Comparison of ENCODE assay signal across 25 cellular contexts in genomic region chr10:16848562-16849154, GRCh38. TPM values are rescaled to one million over a fixed set of nuclear protein-coding genes. Genes with fewer than 3 reads are reported as not detected.
A peak's percentile ranks its signal among the peaks of the same experiment; 100 is the strongest.
DNase-seq lines count a peak whose midpoint lies in the region; ATAC-seq, FAIRE-seq and TF ChIP-seq lines count a peak whose summit lies in the region.
"Had no signal": no experiment of that assay in that cellular context is flagged by ENCODE, and none has a peak within 500 bp of the region (broad histone marks: within the 10 kb centered on the region; RNA-seq: fewer than 3 reads in every experiment).

No MANE protein-coding gene starts in this region.

- H3K27ac Mint-ChIP-seq in neural crest cell (ENCODE audit: unreplicated experiment), result peak overlapping the region; percentile 2
- H3K27ac Mint-ChIP-seq: activated naive CD4-positive, alpha-beta T cell treated with anti-CD3 and anti-CD28 coated beads, Interleukin-2, amount 50 U/mL, for 24 hours; H9; naive thymus-derived CD4-positive, alpha-beta T cell; type B pancreatic cell had no signal

- FAIRE-seq in H1 (lab: Jason Lieb, UNC), result no peak
- FAIRE-seq: pancreas had no signal

- H2BK20ac ChIP-seq in H1 (ENCODE audit: low read length), result no peak overlapping the region

- H3K4me3 ChIP-seq in H1 (ENCODE audit: extremely low read depth in 1 of 4, insufficient read depth in 2 of 4, low read depth in 3 of 4, low read length in 4 of 4) (no peak overlapping the region), H7 (ENCODE audit: insufficient read depth, low read depth, low read length) (no peak overlapping the region)
- H3K4me3 ChIP-seq: BLaER1 treated with 17β-estradiol and CSF1 and Interleukin-3, amounts not matched to agents 10 nM and 100 nM; esophagus muscularis mucosa; pancreas; right atrium auricular region had no signal

- DNase-seq in ELF-1 (ENCODE audit: low read depth, low spot score), result peak; percentile 4
- no peak for DNase-seq in RWPE1 (ENCODE audit: low spot score)
- DNase-seq in H1 (ENCODE audit: low read depth in 1 of 2, low spot score in 2 of 2), result no peak
- no peak for DNase-seq in neural crest cell (ENCODE audit: low read depth, low spot score)
- DNase-seq in C1 segment of cervical spinal cord (lab: John Stamatoyannopoulos, UW), result no peak
- no peak for DNase-seq in GM10248 (ENCODE audit: extremely low spot score)
- no peak for DNase-seq in H7
- DNase-seq: ACHN; activated CD4-positive, alpha-beta T cell treated with anti-CD3 and anti-CD28 coated beads for 48 hours; Calu3; effector CD4-positive, alpha-beta T cell; glutamatergic neuron; H9; naive thymus-derived CD4-positive, alpha-beta T cell; NCI-H82; pancreas; SHP77; stimulated activated CD4-positive, alpha-beta T cell treated with anti-CD3 and anti-CD28 coated beads, Interleukin-15, amount 100 ng/mL, for 24 hours; stimulated activated CD8-positive, alpha-beta memory T cell treated with anti-CD3 and anti-CD28 coated beads, Interleukin-4, amount 100 ng/mL, for 48 hours had no signal

- H3K4ac ChIP-seq in H1 (replicated peaks; ENCODE audit: insufficient read length, low read depth, low read length), result no peak overlapping the region

- no peak overlapping the region for H2BK5ac ChIP-seq in H1 (ENCODE audit: low read depth, low read length)

- H2AFZ ChIP-seq in H1 (ENCODE audit: low read length), result 0 out of 2 replicates have a peak overlapping the region, but pooled peaks have one; percentile 12

- no peak overlapping the region for H3K4me3 Mint-ChIP-seq in neural crest cell
- H3K4me3 Mint-ChIP-seq: activated naive CD4-positive, alpha-beta T cell treated with anti-CD3 and anti-CD28 coated beads, Interleukin-2, amount 50 U/mL, for 24 hours; H9; naive thymus-derived CD4-positive, alpha-beta T cell; type B pancreatic cell had no signal

- H3K27me3 Mint-ChIP-seq in neural crest cell (ENCODE audit: low read depth), result no peaks in the 10 kb centered on the region
- H3K27me3 Mint-ChIP-seq: activated naive CD4-positive, alpha-beta T cell treated with anti-CD3 and anti-CD28 coated beads, Interleukin-2, amount 50 U/mL, for 24 hours had no signal

- H2BK15ac ChIP-seq in H1 (ENCODE audit: low read length), result no peak overlapping the region

- CTCF ChIA-PET in RWPE1 (lab: Yijun Ruan, JAX), result interaction anchor here (0.9 to 1.4 kb wide), 2 partner anchors 373 to 410 kb away, joined by 3 to 5 read pairs; no protein-coding TSS in a partner anchor
- CTCF ChIA-PET in H1 (lab: Charles Lee; ENCODE audit: partially characterized antibody), result interaction anchor here (0.6 to 2.3 kb wide), 3 partner anchors 9 to 421 kb away, joined by 3 to 9 read pairs (median 3); no protein-coding TSS in a partner anchor
- CTCF ChIA-PET in GM10248 (lab: Yijun Ruan, JAX), result interaction anchor here (1.1 to 1.5 kb wide), 3 partner anchors 22 to 581 kb away, joined by 3 to 5 read pairs (median 3); no protein-coding TSS in a partner anchor

- no peaks in the 10 kb centered on the region for H4K20me1 ChIP-seq in H1 (replicated peaks in 1 of 2; ENCODE audit: control insufficient read depth in 1 of 2, insufficient read depth in 2 of 2, low read length in 2 of 2)
- H4K20me1 ChIP-seq: BLaER1 treated with 17β-estradiol and CSF1 and Interleukin-3, amounts not matched to agents 10 nM and 100 nM had no signal

- peaks cover 12% of the 10 kb centered on the region for H3K4me1 Mint-ChIP-seq in neural crest cell
- H3K4me1 Mint-ChIP-seq: activated naive CD4-positive, alpha-beta T cell treated with anti-CD3 and anti-CD28 coated beads, Interleukin-2, amount 50 U/mL, for 24 hours had no signal

- TF ChIP-seq POLR2A in H1 (IDR thresholded peaks at IDR 0.05; ENCODE audit: control extremely low read depth in 1 of 2, low read depth in 2 of 2, low read length in 2 of 2), result no peak

- TF ChIP-seq CTCF in RWPE1 (conservative IDR thresholded peaks at IDR 0.05; ENCODE audit: low read depth) (no peak), H1 (IDR thresholded peaks at IDR 0.05; ENCODE audit: control extremely low read depth in 1 of 3, insufficient read depth in 1 of 3, low read depth in 1 of 3, low read length in 3 of 3) (no peak), neural crest cell (conservative IDR thresholded peaks at IDR 0.05) (no peak), GM10248 (IDR thresholded peaks at IDR 0.05; ENCODE audit: control extremely low read depth, extremely low read depth, low read depth, missing control alignments) (no peak)

- POLR2A ChIA-PET in RWPE1 (lab: Yijun Ruan, JAX; ENCODE audit: low non-redundant PET), result interaction anchor here (0.6 kb wide), 1 partner anchor 371 kb away, joined by 9 read pairs; no protein-coding TSS in a partner anchor
- POLR2A ChIA-PET in H1 (lab: Charles Lee; ENCODE audit: partially characterized antibody), result no interaction called here
- POLR2A ChIA-PET in GM10248 (lab: Yijun Ruan, JAX), result no interaction called here

- H3K27ac ChIP-seq in RWPE1 (peak overlapping the region; percentile 62), H1 (ENCODE audit: low read depth, low read length) (no peak overlapping the region)
- H3K27ac ChIP-seq: BLaER1 treated with 17β-estradiol and CSF1 and Interleukin-3, amounts not matched to agents 10 nM and 100 nM; esophagus muscularis mucosa; pancreas; right atrium auricular region had no signal

- H4K91ac ChIP-seq in H1 (replicated peaks; ENCODE audit: insufficient read length, low read length), result no peak overlapping the region

- no peaks in the 10 kb centered on the region for H3K9me3 ChIP-seq in H1 (ENCODE audit: insufficient read depth in 2 of 2, low read depth in 1 of 2, low read length in 1 of 2)
- H3K9me3 ChIP-seq: BLaER1 treated with 17β-estradiol and CSF1 and Interleukin-3, amounts not matched to agents 10 nM and 100 nM; esophagus muscularis mucosa; pancreas; right atrium auricular region had no signal

- no peaks in the 10 kb centered on the region; a peak in 1 of 7 replicates for H3K4me1 ChIP-seq in H1 (replicated peaks in 1 of 4; ENCODE audit: control insufficient read depth in 3 of 4, insufficient read depth in 4 of 4, low read length in 3 of 4)
- H3K4me1 ChIP-seq: BLaER1 treated with 17β-estradiol and CSF1 and Interleukin-3, amounts not matched to agents 10 nM and 100 nM; right atrium auricular region had no signal

- no peak for ATAC-seq in HG02938 (IDR thresholded peaks at IDR 0.05; ENCODE audit: unreplicated experiment)
- ATAC-seq: naive thymus-derived CD4-positive, alpha-beta T cell; pancreas had no signal

- no peaks in the 10 kb centered on the region for H3K27me3 ChIP-seq in H1 (replicated peaks in 1 of 4; ENCODE audit: control insufficient read depth in 3 of 4, extremely low read depth in 1 of 4, insufficient read depth in 3 of 4, low read length in 3 of 4)
- H3K27me3 ChIP-seq in H7 (ENCODE audit: control insufficient read depth, insufficient read depth, low read length), result no peaks in the 10 kb centered on the region
- H3K27me3 ChIP-seq: BLaER1 treated with 17β-estradiol and CSF1 and Interleukin-3, amounts not matched to agents 10 nM and 100 nM; esophagus muscularis mucosa; pancreas; right atrium auricular region had no signal

- no peak overlapping the region for H2BK12ac ChIP-seq in H1 (ENCODE audit: low read depth, low read length)

- no peak overlapping the region for H2AK5ac ChIP-seq in H1 (ENCODE audit: low read depth, low read length)

- H4K8ac ChIP-seq in H1 (ENCODE audit: extremely low read depth, insufficient read depth, low read length), result no peak overlapping the region

- no peak overlapping the region for H3K4me2 ChIP-seq in H1 (ENCODE audit: insufficient read depth in 1 of 2, low read depth in 2 of 2, low read length in 2 of 2)
- H3K4me2 ChIP-seq: BLaER1 treated with 17β-estradiol and CSF1 and Interleukin-3, amounts not matched to agents 10 nM and 100 nM had no signal

- H3K18ac ChIP-seq in H1 (ENCODE audit: extremely low read depth, low read length), result no peak overlapping the region

- no peak overlapping the region for H4K5ac ChIP-seq in H1 (ENCODE audit: insufficient read length, low read depth, low read length)

- H3K36me3 Mint-ChIP-seq in neural crest cell (ENCODE audit: low read depth), result no peaks in the 10 kb centered on the region
- H3K36me3 Mint-ChIP-seq: activated naive CD4-positive, alpha-beta T cell treated with anti-CD3 and anti-CD28 coated beads, Interleukin-2, amount 50 U/mL, for 24 hours; type B pancreatic cell had no signal

- no peaks in the 10 kb centered on the region for H3K79me1 ChIP-seq in H1 (ENCODE audit: low read depth, low read length)

- H3K36me3 ChIP-seq in H1 (ENCODE audit: control insufficient read depth in 2 of 4, insufficient read depth in 4 of 4, low read length in 3 of 4) (no peaks in the 10 kb centered on the region), H7 (replicated peaks; ENCODE audit: control insufficient read depth, insufficient read depth, low read length) (no peaks in the 10 kb centered on the region)
- H3K36me3 ChIP-seq: BLaER1 treated with 17β-estradiol and CSF1 and Interleukin-3, amounts not matched to agents 10 nM and 100 nM; esophagus muscularis mucosa; pancreas; right atrium auricular region had no signal

- no peak overlapping the region for H2BK120ac ChIP-seq in H1 (replicated peaks; ENCODE audit: low read depth, low read length)

- H3K23ac ChIP-seq in H1 (ENCODE audit: insufficient read length), result no peak overlapping the region

- no peaks in the 10 kb centered on the region for H3K9me3 Mint-ChIP-seq in neural crest cell
- H3K9me3 Mint-ChIP-seq: activated naive CD4-positive, alpha-beta T cell treated with anti-CD3 and anti-CD28 coated beads, Interleukin-2, amount 50 U/mL, for 24 hours; H9; naive thymus-derived CD4-positive, alpha-beta T cell; type B pancreatic cell had no signal

- TF ChIP-seq RAD21 in H1 (IDR thresholded peaks at IDR 0.05 in 1 of 2, conservative IDR thresholded peaks at IDR 0.05 in 1 of 2; ENCODE audit: low read depth in 2 of 2, low read length in 2 of 2), result no peak

- H3K9ac ChIP-seq in H1 (replicated peaks in 1 of 4; ENCODE audit: extremely low read depth in 1 of 4, low read depth in 3 of 4, low read length in 3 of 4), result no peak overlapping the region
- H3K9ac ChIP-seq: BLaER1 treated with 17β-estradiol and CSF1 and Interleukin-3, amounts not matched to agents 10 nM and 100 nM had no signal

- 95% methylated on average over 8 of the region's 10 CpGs; no CpG with 5 or more reads in 1 of the 2 experiments for WGBS in H1 (ENCODE audit: extremely low coverage in 1 of 2, insufficient coverage in 1 of 2, insufficient read length in 1 of 2, insufficient replicate concordance in 2 of 2, low coverage in 1 of 2, low lambda C conversion rate in 2 of 2, missing lambda C conversion rate in 1 of 2), 2 experiments

- H3K79me2 ChIP-seq in H1 (ENCODE audit: control insufficient read depth in 1 of 2, insufficient read depth in 2 of 2, low read length in 2 of 2), result no peaks in the 10 kb centered on the region

- no peak for TF ChIP-seq EP300 in H1 (IDR thresholded peaks at IDR 0.05; ENCODE audit: borderline replicate concordance in 1 of 2, low read depth in 2 of 2, low read length in 2 of 2)

- no peak overlapping the region for H3K14ac ChIP-seq in H1 (ENCODE audit: insufficient read length)

- no peak overlapping the region for H3K56ac ChIP-seq in H1 (replicated peaks; ENCODE audit: insufficient read length, low read depth, low read length)

- no peaks in the 10 kb centered on the region; the same call in 1 of the 2 replicates for H3K23me2 ChIP-seq in H1 (ENCODE audit: low read depth, low read length)

RNA-seq across cellular contexts. Expression of gene RSU1, which starts 31.4 kb away (rescaled TPM):
- 62.5 and 68.2 TPM in 2 replicates for total RNA-seq in H1 (2021; fragmentation: NEBNext Ultra II Directional; extraction: Animal tissue kit (Norgen Biotek cat#: 25700))
- polyA plus RNA-seq in H1 (2011; rRNA removed), result 36.1 and 50.0 TPM in 2 replicates
- 55.2 TPM for polyA plus RNA-seq in H1 (2011; cell fraction: cytosol; rRNA removed)
- polyA plus RNA-seq in H1 (2011; cell fraction: nucleus; rRNA removed), result 60.2 TPM
- 45.1 to 51.3 TPM (median 48.4 TPM) in 4 replicates for polyA plus RNA-seq in H1 (2012, experiment 1 of 2)
- 29.3 TPM for polyA plus RNA-seq in H1 (2012, experiment 2 of 2)
- polyA plus RNA-seq in H1 (2013, experiment 1 of 2), result 74.4 TPM
- polyA plus RNA-seq in H1 (2013, experiment 2 of 2), result 73.2 TPM
- polyA minus RNA-seq in H1 (2011; rRNA and poly(A)+ RNA removed), result 50.4 and 62.6 TPM in 2 replicates
- polyA minus RNA-seq in H1 (2011; cell fraction: cytosol; rRNA and poly(A)+ RNA removed), result 26.8 TPM
- polyA minus RNA-seq in H1 (2011; cell fraction: nucleus; rRNA and poly(A)+ RNA removed), result 61.5 TPM
- total RNA-seq in neural crest cell, result 32.8 and 33.7 TPM in 2 replicates
- total RNA-seq in H7 (2014; rRNA removed; shearing (Covaris generic)), result 53.4 and 64.9 TPM in 2 replicates
